In genomic region chr3:152197937-152198336, GRCh38 we compare ENCODE assay signal across 9 cellular contexts.
DNase-seq lines count a peak whose midpoint lies in the region; ATAC-seq and TF ChIP-seq lines count a peak whose summit lies in the region.
"Had no signal": no experiment of that assay in that cellular context is flagged by ENCODE, and none has a peak within 500 bp of the region (broad histone marks: within the 10 kb centered on the region; RNA-seq: fewer than 3 reads in every experiment).

No MANE protein-coding gene starts in this region.

- H3K4me3 ChIP-seq in skin epidermis: no peak overlapping the region
- H3K4me3 ChIP-seq: body of pancreas had no signal

- POLR2A ChIA-PET in GM10248 (lab: Yijun Ruan, JAX): no interaction called here

- peak overlapping the region; percentile 98 to 99 for H3K27ac Mint-ChIP-seq in activated naive CD4-positive, alpha-beta T cell treated with anti-CD3 and anti-CD28 coated beads, Interleukin-2, amount 50 U/mL, for 72 hours

- CTCF ChIA-PET in GM10248 (lab: Yijun Ruan, JAX): interaction anchor here (1.0 to 2.4 kb wide), 3 partner anchors 12 to 274 kb away, joined by 3 to 10 read pairs (median 8); no protein-coding TSS in a partner anchor

- H3K36me3 Mint-ChIP-seq in activated naive CD4-positive, alpha-beta T cell treated with anti-CD3 and anti-CD28 coated beads, Interleukin-2, amount 50 U/mL, for 72 hours: peaks cover 0 to 7% of the 10 kb centered on the region in 2 donors

- ATAC-seq in GM18868 (IDR thresholded peaks at IDR 0.05; ENCODE audit: unreplicated experiment) (peak; percentile 25), HG02798 (IDR thresholded peaks at IDR 0.05; ENCODE audit: poor library complexity, unreplicated experiment) (peak; percentile 38)
- ATAC-seq in activated naive CD4-positive, alpha-beta T cell treated with anti-CD3 and anti-CD28 coated beads, Interleukin-2, amount 50 U/mL, for 72 hours: peak in 1 of 2 donors; percentile 36
- ATAC-seq: body of pancreas had no signal

- no peak for DNase-seq in activated naive CD4-positive, alpha-beta T cell treated with anti-CD3 and anti-CD28 coated beads, Interleukin-2, amount 50 U/mL, for 72 hours (ENCODE audit: low spot score in 2 of 2)
- DNase-seq in GM10248 (ENCODE audit: extremely low spot score): no peak
- no peak for DNase-seq in stimulated activated CD4-positive, alpha-beta T cell treated with anti-CD3 and anti-CD28 coated beads, Interleukin-4, amount 100 ng/mL, for 4 hours
- no peak for DNase-seq in globus pallidus (ENCODE audit: low spot score)
- no peak for DNase-seq in HuH-7.5 (ENCODE audit: low spot score)
- DNase-seq: body of pancreas had no signal

- TF ChIP-seq CTCF in GM10248 (IDR thresholded peaks at IDR 0.05; ENCODE audit: control extremely low read depth, extremely low read depth, low read depth, missing control alignments): no peak

- peak overlapping the region in 19 of 21 experiments; percentile 20 to 89 (median 68) for H3K27ac ChIP-seq in skin epidermis

- H3K9me3 Mint-ChIP-seq in activated naive CD4-positive, alpha-beta T cell treated with anti-CD3 and anti-CD28 coated beads, Interleukin-2, amount 50 U/mL, for 72 hours: no peaks in the 10 kb centered on the region
